In the genomic region with DNA sequence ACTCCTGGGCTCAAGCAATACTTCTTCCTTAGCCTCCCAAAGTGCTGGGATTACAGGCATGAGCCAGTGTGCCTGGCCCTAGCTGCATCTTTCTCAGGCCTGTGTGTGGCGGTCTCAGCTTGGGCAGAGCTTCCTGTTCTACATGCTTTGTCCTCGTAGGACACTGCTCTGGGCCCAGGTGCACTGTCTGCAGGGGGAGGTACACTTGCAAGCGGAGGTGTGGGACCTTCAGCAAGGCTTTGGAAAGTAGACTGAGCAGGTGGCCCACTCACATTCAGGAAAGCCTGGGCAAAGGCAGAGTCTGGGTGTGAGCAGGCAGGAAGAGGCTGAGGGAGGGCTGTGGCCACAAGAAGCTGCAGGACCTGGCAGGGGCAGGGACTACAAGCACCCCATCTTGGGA, we compare ENCODE assay signal across 9 cellular contexts. TPM values are rescaled to one million over a fixed set of nuclear protein-coding genes. Genes with fewer than 3 reads are reported as not detected.
DNase-seq lines count a peak whose midpoint lies in the region; ATAC-seq and TF ChIP-seq lines count a peak whose summit lies in the region.
"Had no signal": no experiment of that assay in that cellular context is flagged by ENCODE, and none has a peak within 500 bp of the region (broad histone marks: within the 10 kb centered on the region; RNA-seq: fewer than 3 reads in every experiment).

No MANE protein-coding gene starts in this region.

- H3K36me3 ChIP-seq in A673 (ENCODE audit: insufficient read depth, low read length, poor library complexity, severe bottlenecking) (no peaks in the 10 kb centered on the region), neutrophil (no peaks in the 10 kb centered on the region)

- H3K27me3 ChIP-seq in A673 (replicated peaks; ENCODE audit: insufficient read depth, low read depth, low read length, poor library complexity): no peaks in the 10 kb centered on the region
- no peaks in the 10 kb centered on the region for H3K27me3 ChIP-seq in neutrophil

- H3K27ac Mint-ChIP-seq in HFFc6: peak overlapping the region; percentile 79

- CTCF ChIA-PET in A673 (lab: Charles Lee): no interaction called here

- intact Hi-C loops in A673 (cut with micrococcal nuclease; ENCODE audit: unreplicated experiment): no loop called here

- H3K4me3 Mint-ChIP-seq in HFFc6: peak overlapping the region; percentile 13; the same call in 1 of the 2 replicates

- DNase-seq in A673 (ENCODE audit: low spot score) (no peak), HFFc6 (no peak), coronary artery (ENCODE audit: low spot score) (no peak), iPS-NIHi11 (ENCODE audit: low spot score) (no peak), NAMALWA (ENCODE audit: low spot score) (no peak), Kasumi-1 (lab: John Stamatoyannopoulos, UW) (no peak)
- DNase-seq: DMS79 had no signal

- H3K4me3 ChIP-seq in A673 (ENCODE audit: low read depth, low read length, poor library complexity, severe bottlenecking): no peak overlapping the region
- H3K4me3 ChIP-seq in coronary artery: peak overlapping the region; percentile 32
- peak overlapping the region in 1 of 2 experiments; percentile 12 for H3K4me3 ChIP-seq in neutrophil (ENCODE audit: low read depth in 1 of 2, low read length in 1 of 2)

- BruUV-seq in A673 (replicated peaks; lab: Mats Ljungman, UMichigan): no TSS peak

- TF ChIP-seq CTCF in A673 (conservative IDR thresholded peaks at IDR 0.05; ENCODE audit: low read depth, low read length): no peak
- no peak for TF ChIP-seq CTCF in HFFc6 (IDR thresholded peaks at IDR 0.05)
- TF ChIP-seq CTCF in coronary artery (IDR thresholded peaks at IDR 0.05): no peak
- TF ChIP-seq CTCF in neutrophil (IDR thresholded peaks at IDR 0.05): no peak

- H3K36me3 Mint-ChIP-seq in HFFc6 (ENCODE audit: low read depth): no peaks in the 10 kb centered on the region

- no peaks in the 10 kb centered on the region for H3K9me3 ChIP-seq in A673 (ENCODE audit: low read depth, low read length, poor library complexity, severe bottlenecking)
- no peaks in the 10 kb centered on the region for H3K9me3 ChIP-seq in neutrophil

- no peak for ATAC-seq in HG02798 (IDR thresholded peaks at IDR 0.05; ENCODE audit: poor library complexity, unreplicated experiment)

- H3K27me3 Mint-ChIP-seq in HFFc6 (ENCODE audit: insufficient read depth): no peaks in the 10 kb centered on the region

- no peaks in the 10 kb centered on the region for H3K9me3 Mint-ChIP-seq in HFFc6

- peaks cover 58% of the 10 kb centered on the region for H3K4me1 Mint-ChIP-seq in HFFc6 (ENCODE audit: low read depth)

- peaks cover 23% of the 10 kb centered on the region for H3K4me1 ChIP-seq in A673 (ENCODE audit: insufficient read depth, low read length, poor library complexity, severe bottlenecking)
- peaks cover 56 to 67% of the 10 kb centered on the region in 2 experiments for H3K4me1 ChIP-seq in neutrophil (ENCODE audit: control insufficient read depth in 1 of 2, insufficient read depth in 1 of 2, low read depth in 1 of 2, low read length in 1 of 2)

- POLR2A ChIA-PET in A673 (lab: Charles Lee; ENCODE audit: low non-redundant PET): no interaction called here

- peak overlapping the region; percentile 65 for H3K27ac ChIP-seq in A673 (ENCODE audit: low read depth, low read length, poor library complexity, severe bottlenecking)
- H3K27ac ChIP-seq in coronary artery: peak overlapping the region; percentile 46 to 94
- H3K27ac ChIP-seq in neutrophil: peak overlapping the region; percentile 88

RNA-seq across cellular contexts. Expression of a gene that starts 33.6 kb away (rescaled TPM):
- total RNA-seq in A673 (2021): 0.94 and 1.3 TPM in 2 replicates
- total RNA-seq in HFFc6 (2021; fragmentation: NEBNext Ultra II Directional; extraction: Animal tissue kit (Norgen Biotek cat#: 25700)): under 1 TPM; 0.11 to 0.24 (median 0.19) TPM
